Comparison of ENCODE assay signal across 8 cellular contexts in the genomic region with DNA sequence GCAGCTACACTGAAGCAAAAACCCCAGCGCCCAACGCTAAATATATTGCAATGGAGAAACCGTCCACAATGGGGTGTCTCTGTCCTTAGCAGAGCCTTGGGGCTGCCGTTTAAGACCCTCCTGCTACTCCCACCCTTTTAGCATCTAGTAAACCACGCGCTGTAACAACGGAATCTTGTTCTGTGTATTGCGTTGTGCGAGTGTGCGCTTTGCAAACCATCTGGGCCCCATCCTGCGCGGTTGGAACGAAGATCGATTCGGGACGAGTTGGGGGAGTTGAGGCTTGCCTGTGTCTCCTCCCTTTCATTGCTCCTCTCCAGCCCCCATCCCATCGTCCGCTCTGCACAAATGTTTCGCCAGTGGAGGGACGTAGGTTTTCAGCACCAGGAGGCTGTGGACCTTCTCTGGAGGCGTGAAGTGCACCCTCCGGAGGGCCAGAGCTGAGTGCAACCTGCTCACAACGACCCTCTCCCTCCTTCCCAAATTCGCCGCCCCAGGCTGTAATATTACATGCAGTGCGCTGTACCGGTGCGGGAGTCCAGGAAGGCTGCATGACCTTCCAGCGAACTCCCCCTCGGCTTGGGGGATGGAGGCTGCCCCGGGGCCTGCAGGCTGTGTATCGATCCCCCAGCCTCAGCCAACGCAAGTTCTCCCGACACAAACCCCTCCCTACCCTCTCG. TPM values are rescaled to one million over a fixed set of nuclear protein-coding genes. Genes with fewer than 3 reads are reported as not detected.
DNase-seq lines count a peak whose midpoint lies in the region; ATAC-seq and TF ChIP-seq lines count a peak whose summit lies in the region.

No MANE protein-coding gene starts in this region.

- no peak overlapping the region for H4K91ac ChIP-seq in trophoblast cell (ENCODE audit: low read depth, low read length)

- no peak overlapping the region for H2BK12ac ChIP-seq in trophoblast cell (ENCODE audit: low read length)

- TF ChIP-seq POLR2A in Peyer's patch (IDR thresholded peaks at IDR 0.05) (no peak), heart left ventricle (IDR thresholded peaks at IDR 0.05) (no peak)

- no peak overlapping the region for H2BK120ac ChIP-seq in trophoblast cell (ENCODE audit: insufficient read depth, low read length, poor library complexity)

- POLR2A ChIA-PET in A673 (lab: Charles Lee; ENCODE audit: low non-redundant PET): interaction anchor here (0.6 kb wide), 1 partner anchor 9 kb away, joined by 3 read pairs; no protein-coding TSS in a partner anchor

- no peak overlapping the region for H3K4ac ChIP-seq in trophoblast cell (ENCODE audit: low read depth, low read length)

- no peak overlapping the region for H3K9ac ChIP-seq in trophoblast cell (ENCODE audit: low read length)

- peak in 2 of 4 donors; percentile 5 to 12 for ATAC-seq in heart left ventricle
- ATAC-seq in GM21717 (IDR thresholded peaks at IDR 0.05; ENCODE audit: unreplicated experiment): no peak

- H2BK5ac ChIP-seq in trophoblast cell (ENCODE audit: low read depth, low read length, poor library complexity): no peak overlapping the region

- TF ChIP-seq CTCF in A673 (conservative IDR thresholded peaks at IDR 0.05; ENCODE audit: low read depth, low read length) (peak; percentile 20; the same call in 1 of the 2 replicates), Peyer's patch (IDR thresholded peaks at IDR 0.05) (no peak), heart left ventricle (IDR thresholded peaks at IDR 0.05) (no peak)

- H3K23ac ChIP-seq in trophoblast cell (ENCODE audit: low read length): no peak overlapping the region

- H3K36me3 ChIP-seq in A673 (ENCODE audit: insufficient read depth, low read length, poor library complexity, severe bottlenecking): peaks cover 9% of the 10 kb centered on the region
- no peaks in the 10 kb centered on the region for H3K36me3 ChIP-seq in H7 (replicated peaks; ENCODE audit: control insufficient read depth, insufficient read depth, low read length)
- H3K36me3 ChIP-seq in Peyer's patch: no peaks in the 10 kb centered on the region
- no peaks in the 10 kb centered on the region for H3K36me3 ChIP-seq in heart left ventricle
- no peaks in the 10 kb centered on the region for H3K36me3 ChIP-seq in trophoblast cell (ENCODE audit: control insufficient read depth in 1 of 2, insufficient read depth in 2 of 2, low read length in 2 of 2)

- no peak overlapping the region for H2AK5ac ChIP-seq in trophoblast cell (ENCODE audit: low read length)

- H4K12ac ChIP-seq in trophoblast cell (ENCODE audit: low read depth, low read length): no peak overlapping the region

- no peak overlapping the region for H4K8ac ChIP-seq in trophoblast cell (ENCODE audit: low read depth, low read length)

- H2AFZ ChIP-seq in trophoblast cell (ENCODE audit: insufficient read depth, low read length, poor library complexity): peak overlapping the region; percentile 89

- no TSS peak for BruUV-seq in A673 (replicated peaks; lab: Mats Ljungman, UMichigan)

- H3K4me1 ChIP-seq in A673 (ENCODE audit: insufficient read depth, low read length, poor library complexity, severe bottlenecking) (peaks cover 30% of the 10 kb centered on the region), Peyer's patch (peaks cover 0 to 38% (median 1%) of the 10 kb centered on the region in 4 donors), heart left ventricle (peaks cover 0 to 43% (median 24%) of the 10 kb centered on the region in 12 donors), trophoblast cell (ENCODE audit: control insufficient read depth in 1 of 2, insufficient read depth in 2 of 2, low read length in 2 of 2) (peaks cover 13 to 16% of the 10 kb centered on the region in 2 experiments)

- peak; percentile 75 for DNase-seq in A673 (ENCODE audit: low spot score)
- peak; percentile 54 for DNase-seq in H7
- DNase-seq in Peyer's patch: peak; percentile 35 to 59 (median 51)
- peak; percentile 44 for DNase-seq in activated naive CD4-positive, alpha-beta T cell treated with anti-CD3 and anti-CD28 coated beads, Interleukin-2, amount 50 U/mL, for 16 hours
- DNase-seq in heart left ventricle: peak in 4 of 5 donors; percentile 23 to 40 (median 31)
- peak in 1 of 2 donors; percentile 22 for DNase-seq in trophoblast cell
- no peak for DNase-seq in A172 (ENCODE audit: low spot score)

- H3K27ac ChIP-seq in A673 (ENCODE audit: low read depth, low read length, poor library complexity, severe bottlenecking) (peak overlapping the region; percentile 87), Peyer's patch (peak overlapping the region in 3 of 4 donors; percentile 90 to 94 (median 92)), heart left ventricle (peak overlapping the region in 10 of 12 donors; percentile 78 to 96 (median 91)), trophoblast cell (ENCODE audit: low read depth, low read length) (no peak overlapping the region)

- peaks cover 8% of the 10 kb centered on the region for H3K79me2 ChIP-seq in trophoblast cell (ENCODE audit: control insufficient read depth, insufficient read depth, low read length, poor library complexity)

- H3K4me3 ChIP-seq in A673 (ENCODE audit: low read depth, low read length, poor library complexity, severe bottlenecking) (peak overlapping the region; percentile 93), H7 (ENCODE audit: insufficient read depth, low read depth, low read length) (peak overlapping the region; percentile 62), Peyer's patch (peak overlapping the region; percentile 92 to 95 (median 94)), heart left ventricle (peak overlapping the region; percentile 81 to 99 (median 96)), trophoblast cell (ENCODE audit: low read depth, low read length) (peak overlapping the region; percentile 85)

- peaks cover 7% of the 10 kb centered on the region for H3K79me1 ChIP-seq in trophoblast cell (ENCODE audit: low read length)

- no peak overlapping the region for H3K14ac ChIP-seq in trophoblast cell (ENCODE audit: low read length)

- peak overlapping the region; percentile 100 for H3K4me2 ChIP-seq in trophoblast cell (ENCODE audit: low read length)

- H3K18ac ChIP-seq in trophoblast cell (ENCODE audit: low read length): no peak overlapping the region

- intact Hi-C loops in A673 (cut with micrococcal nuclease; ENCODE audit: unreplicated experiment): loop anchor here (5.0 kb wide), 1 partner anchor 53 kb away; no protein-coding TSS in a partner anchor
- intact Hi-C loops in heart left ventricle (cut with DNase I): loop anchor here in 9 of 10 donors (2.0 to 10.0 kb wide), 5 partner anchors 32 to 53 kb away; partner anchors contain the start of gene ATP5MG (in 7 of the 9)

- CTCF ChIA-PET in A673 (lab: Charles Lee): interaction anchor here (0.6 kb wide), 1 partner anchor 9 kb away, joined by 6 read pairs; no protein-coding TSS in a partner anchor

- H3K9me3 ChIP-seq in A673 (ENCODE audit: low read depth, low read length, poor library complexity, severe bottlenecking) (no peaks in the 10 kb centered on the region), Peyer's patch (no peaks in the 10 kb centered on the region), heart left ventricle (no peaks in the 10 kb centered on the region), trophoblast cell (ENCODE audit: insufficient read depth, low read depth, low read length) (no peaks in the 10 kb centered on the region)

- WGBS in heart left ventricle, 4 donors: 0 to 1% (median 1%) methylated on average over 33 to 35 of the region's 35 CpGs
- WGBS in trophoblast cell (ENCODE audit: extremely low coverage, insufficient coverage, insufficient read length): no CpG with 5 or more reads among the region's 35 CpGs

- H3K27me3 ChIP-seq in A673 (replicated peaks; ENCODE audit: insufficient read depth, low read depth, low read length, poor library complexity) (no peaks in the 10 kb centered on the region), H7 (ENCODE audit: control insufficient read depth, insufficient read depth, low read length) (peaks cover 3% of the 10 kb centered on the region; the same call in 1 of the 2 replicates), Peyer's patch (no peaks in the 10 kb centered on the region), heart left ventricle (no peaks in the 10 kb centered on the region), trophoblast cell (ENCODE audit: insufficient read depth, low read length) (no peaks in the 10 kb centered on the region)

RNA-seq across cellular contexts. Expression of gene KMT2A, which starts 1.6 kb away (rescaled TPM):
- 116 and 121 TPM in 2 replicates for total RNA-seq in A673 (2021)
- total RNA-seq in H7 (2014; rRNA removed; shearing (Covaris generic)): 20.6 and 31.1 TPM in 2 replicates
- 100 to 1,000 TPM in 1 of 4 donors, 10 to 100 TPM in 3; 46.6 to 110 (median 74.3) TPM for total RNA-seq in Peyer's patch
- 100 to 1,000 TPM in 1 of 9 donors, 10 to 100 TPM in 8; 16.5 to 117 (median 41.5) TPM for total RNA-seq in heart left ventricle
- 10 to 100 TPM in 1 of 2 donors, 1 to 10 TPM in 1; 9.9 to 17.6 TPM for polyA plus RNA-seq in heart left ventricle
- 8.9 and 9.1 TPM in 2 replicates for polyA plus RNA-seq in trophoblast cell (2013)
- total RNA-seq in A172 (2014; rRNA removed; shearing (Covaris generic)): 15.2 and 19.1 TPM in 2 replicates

RNA-seq across cellular contexts. Expression of gene ATP5MG, which starts 33.3 kb away (rescaled TPM):
- total RNA-seq in A673 (2021): 303 and 334 TPM in 2 replicates
- total RNA-seq in H7 (2014; rRNA removed; shearing (Covaris generic)): 98.8 and 118 TPM in 2 replicates
- total RNA-seq in Peyer's patch: 10 to 100 TPM; 38.5 to 89.8 (median 51.6) TPM
- 100 to 1,000 TPM in 8 of 9 donors, 10 to 100 TPM in 1; 96.4 to 702 (median 559) TPM for total RNA-seq in heart left ventricle
- 100 to 1,000 TPM; 299 to 843 TPM for polyA plus RNA-seq in heart left ventricle
- 594 and 614 TPM in 2 replicates for polyA plus RNA-seq in trophoblast cell (2013)
- 49.2 and 49.7 TPM in 2 replicates for total RNA-seq in A172 (2014; rRNA removed; shearing (Covaris generic))
